In the genomic region with DNA sequence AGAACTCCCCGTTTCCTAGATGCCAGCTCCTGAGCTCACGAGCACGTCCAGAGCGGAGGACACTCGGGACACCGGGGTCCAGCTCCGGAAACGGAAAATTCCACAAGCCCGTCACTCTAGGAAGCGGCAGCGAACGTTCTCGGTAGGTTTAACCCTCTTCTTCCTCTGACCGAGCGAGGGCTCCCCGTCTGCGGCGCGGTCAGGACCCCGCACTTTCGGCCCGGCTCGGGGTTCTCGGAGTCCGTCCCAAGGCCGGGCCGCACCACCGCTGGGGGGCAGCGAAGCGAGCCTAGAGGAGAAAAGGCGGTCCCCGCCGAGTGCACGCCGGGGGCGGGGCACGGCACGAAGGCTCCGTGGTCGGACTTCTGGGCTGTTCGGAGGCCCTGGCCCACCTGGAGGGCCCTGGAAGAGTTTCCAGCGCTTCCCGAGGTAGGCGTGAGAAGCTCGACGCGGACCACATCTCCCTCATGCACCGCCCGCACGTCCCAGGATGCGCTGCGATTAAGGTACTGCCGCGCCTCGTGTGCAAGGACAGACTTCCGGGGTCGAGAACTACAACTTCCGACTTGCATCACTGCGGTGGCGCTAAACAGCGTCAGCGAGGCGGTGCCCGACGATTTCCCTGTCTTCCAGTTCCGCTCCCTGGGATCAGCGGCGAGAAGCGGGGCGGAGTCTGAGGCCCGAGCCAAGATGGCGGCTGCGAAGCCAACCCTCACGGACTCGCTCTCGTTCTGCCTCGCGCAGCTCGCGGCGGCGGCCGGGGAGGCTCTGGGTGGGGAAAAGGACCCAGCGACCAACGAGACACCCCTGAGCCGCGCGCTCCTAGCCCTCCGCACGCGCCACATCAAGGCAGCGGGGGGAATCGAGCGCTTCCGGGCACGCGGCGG, we compare ENCODE assay signal across 8 cellular contexts. TPM values are rescaled to one million over a fixed set of nuclear protein-coding genes. Genes with fewer than 3 reads are reported as not detected.
DNase-seq lines count a peak whose midpoint lies in the region; ATAC-seq and TF ChIP-seq lines count a peak whose summit lies in the region.

A gene with protein sequence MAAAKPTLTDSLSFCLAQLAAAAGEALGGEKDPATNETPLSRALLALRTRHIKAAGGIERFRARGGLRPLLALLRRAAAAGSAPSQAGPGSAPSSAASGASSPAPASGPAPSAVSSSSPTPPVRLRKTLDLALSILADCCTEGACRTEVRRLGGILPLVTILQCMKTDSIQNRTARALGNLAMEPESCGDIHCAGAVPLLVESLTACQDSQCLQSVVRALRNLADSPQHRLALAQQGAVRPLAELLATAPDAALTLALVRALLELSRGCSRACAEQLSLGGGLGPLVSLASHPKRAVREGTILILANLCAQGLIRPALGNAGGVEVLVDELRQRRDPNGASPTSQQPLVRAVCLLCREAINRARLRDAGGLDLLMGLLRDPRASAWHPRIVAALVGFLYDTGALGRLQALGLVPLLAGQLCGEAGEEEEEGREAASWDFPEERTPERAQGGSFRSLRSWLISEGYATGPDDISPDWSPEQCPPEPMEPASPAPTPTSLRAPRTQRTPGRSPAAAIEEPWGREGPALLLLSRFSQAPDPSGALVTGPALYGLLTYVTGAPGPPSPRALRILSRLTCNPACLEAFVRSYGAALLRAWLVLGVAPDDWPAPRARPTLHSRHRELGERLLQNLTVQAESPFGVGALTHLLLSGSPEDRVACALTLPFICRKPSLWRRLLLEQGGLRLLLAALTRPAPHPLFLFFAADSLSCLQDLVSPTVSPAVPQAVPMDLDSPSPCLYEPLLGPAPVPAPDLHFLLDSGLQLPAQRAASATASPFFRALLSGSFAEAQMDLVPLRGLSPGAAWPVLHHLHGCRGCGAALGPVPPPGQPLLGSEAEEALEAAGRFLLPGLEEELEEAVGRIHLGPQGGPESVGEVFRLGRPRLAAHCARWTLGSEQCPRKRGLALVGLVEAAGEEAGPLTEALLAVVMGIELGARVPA (plus strand): TSS at position 667 of the 887 bp plus-strand sequence. CDS start 24 bp downstream, at position 691.

- H3K9me3 Mint-ChIP-seq in activated T-helper 2 cell treated with anti-CD3 and anti-CD28 coated beads, Interferon-gamma antibody, Interleukin-2, Interleukin-4, amounts not matched to agents 10 μg/mL and 5 μg/mL and 100 μg/mL, durations not matched to agents 14 hours and 24 hours and 36 hours = no peaks in the 10 kb centered on the region
- no peaks in the 10 kb centered on the region for H3K9me3 Mint-ChIP-seq in natural killer cell treated with Interleukin-12 subunit alpha and Interleukin-12 subunit beta and Interleukin-15 and Interleukin-18, amount 100 ng/mL, for 72 hours

- peak; percentile 99 for DNase-seq in ELR (ENCODE audit: low read depth)
- peak; percentile 99 for DNase-seq in H4 (ENCODE audit: low spot score)
- peak; percentile 97 for DNase-seq in LNCaP clone FGC (ENCODE audit: low read depth)
- peak; percentile 93 for DNase-seq in RWPE1 (ENCODE audit: low spot score)
- peak; percentile 96 for DNase-seq in activated T-helper 2 cell treated with anti-CD3 and anti-CD28 coated beads, Interferon-gamma antibody, Interleukin-2, Interleukin-4, amounts not matched to agents 10 μg/mL and 5 μg/mL and 100 μg/mL, durations not matched to agents 14 hours and 24 hours and 36 hours (ENCODE audit: low spot score)
- DNase-seq in fibroblast of mammary gland (ENCODE audit: low read depth) = peak; percentile 98
- peak; percentile 98 for DNase-seq in natural killer cell treated with Interleukin-12 subunit alpha and Interleukin-12 subunit beta and Interleukin-15 and Interleukin-18, amount 100 ng/mL, for 72 hours (ENCODE audit: low spot score)
- peak; percentile 96 for DNase-seq in stimulated activated naive CD8-positive, alpha-beta T cell treated with anti-CD3 and anti-CD28 coated beads, Interleukin-15, Interleukin-2, amounts not matched to agents 100 U/mL and 50 U/mL, for 24 hours

- POLR2A ChIA-PET in RWPE1 (lab: Yijun Ruan, JAX; ENCODE audit: low non-redundant PET) = interaction anchor here (0.7 to 1.5 kb wide), 3 partner anchors 24 to 341 kb away, joined by 3 to 4 read pairs (median 3); a partner anchor contains a TSS

- CTCF ChIA-PET in RWPE1 (lab: Yijun Ruan, JAX) = interaction anchor here (0.6 to 0.9 kb wide), 3 partner anchors 12 to 258 kb away, joined by 3 read pairs; no protein-coding TSS in a partner anchor

- H3K36me3 Mint-ChIP-seq in activated T-helper 2 cell treated with anti-CD3 and anti-CD28 coated beads, Interferon-gamma antibody, Interleukin-2, Interleukin-4, amounts not matched to agents 10 μg/mL and 5 μg/mL and 100 μg/mL, durations not matched to agents 14 hours and 24 hours and 36 hours (ENCODE audit: low read depth) = peaks cover 36% of the 10 kb centered on the region
- no peaks in the 10 kb centered on the region for H3K36me3 Mint-ChIP-seq in natural killer cell treated with Interleukin-12 subunit alpha and Interleukin-12 subunit beta and Interleukin-15 and Interleukin-18, amount 100 ng/mL, for 72 hours

- ATAC-seq in natural killer cell treated with Interleukin-12 subunit alpha and Interleukin-12 subunit beta and Interleukin-15 and Interleukin-18, amount 100 ng/mL, for 72 hours = peak; percentile 82 to 89
- peak; percentile 80 for ATAC-seq in stimulated activated naive CD8-positive, alpha-beta T cell treated with anti-CD3 and anti-CD28 coated beads, Interleukin-15, Interleukin-2, amounts not matched to agents 100 U/mL and 50 U/mL, for 24 hours

- no peaks in the 10 kb centered on the region for H3K27me3 Mint-ChIP-seq in activated T-helper 2 cell treated with anti-CD3 and anti-CD28 coated beads, Interferon-gamma antibody, Interleukin-2, Interleukin-4, amounts not matched to agents 10 μg/mL and 5 μg/mL and 100 μg/mL, durations not matched to agents 14 hours and 24 hours and 36 hours (ENCODE audit: low read depth)
- H3K27me3 Mint-ChIP-seq in natural killer cell treated with Interleukin-12 subunit alpha and Interleukin-12 subunit beta and Interleukin-15 and Interleukin-18, amount 100 ng/mL, for 72 hours = no peaks in the 10 kb centered on the region

- H3K4me3 ChIP-seq in LNCaP clone FGC (ENCODE audit: low read depth, low read length) = peak within 1 kb of the TSS; percentile 85
- H3K4me3 ChIP-seq in fibroblast of mammary gland (ENCODE audit: control insufficient read depth, low read depth, low read length) = peak within 1 kb of the TSS; percentile 57

- H3K27ac Mint-ChIP-seq in activated T-helper 2 cell treated with anti-CD3 and anti-CD28 coated beads, Interferon-gamma antibody, Interleukin-2, Interleukin-4, amounts not matched to agents 10 μg/mL and 5 μg/mL and 100 μg/mL, durations not matched to agents 14 hours and 24 hours and 36 hours = peak within 1 kb of the TSS; percentile 96
- H3K27ac Mint-ChIP-seq in natural killer cell treated with Interleukin-12 subunit alpha and Interleukin-12 subunit beta and Interleukin-15 and Interleukin-18, amount 100 ng/mL, for 72 hours = peak within 1 kb of the TSS; percentile 89 to 94

- H3K4me3 Mint-ChIP-seq in activated T-helper 2 cell treated with anti-CD3 and anti-CD28 coated beads, Interferon-gamma antibody, Interleukin-2, Interleukin-4, amounts not matched to agents 10 μg/mL and 5 μg/mL and 100 μg/mL, durations not matched to agents 14 hours and 24 hours and 36 hours (ENCODE audit: low read depth) = peak within 1 kb of the TSS; percentile 89
- H3K4me3 Mint-ChIP-seq in natural killer cell treated with Interleukin-12 subunit alpha and Interleukin-12 subunit beta and Interleukin-15 and Interleukin-18, amount 100 ng/mL, for 72 hours = peak within 1 kb of the TSS; percentile 86

- H3K27ac ChIP-seq in RWPE1 = peak within 1 kb of the TSS; percentile 100

- peaks cover 31% of the 10 kb centered on the region for H3K4me1 Mint-ChIP-seq in activated T-helper 2 cell treated with anti-CD3 and anti-CD28 coated beads, Interferon-gamma antibody, Interleukin-2, Interleukin-4, amounts not matched to agents 10 μg/mL and 5 μg/mL and 100 μg/mL, durations not matched to agents 14 hours and 24 hours and 36 hours (ENCODE audit: low read depth)
- H3K4me1 Mint-ChIP-seq in natural killer cell treated with Interleukin-12 subunit alpha and Interleukin-12 subunit beta and Interleukin-15 and Interleukin-18, amount 100 ng/mL, for 72 hours (ENCODE audit: low read depth in 2 of 2) = peaks cover 32 to 38% of the 10 kb centered on the region in 2 donors

- TF ChIP-seq CTCF in LNCaP clone FGC (IDR thresholded peaks at IDR 0.05; ENCODE audit: control insufficient read depth, extremely low read depth, insufficient read depth) = peak; percentile 81
- peak; percentile 74 for TF ChIP-seq CTCF in RWPE1 (conservative IDR thresholded peaks at IDR 0.05; ENCODE audit: low read depth)
- peak; percentile 29 for TF ChIP-seq CTCF in fibroblast of mammary gland (conservative IDR thresholded peaks at IDR 0.05; ENCODE audit: control insufficient read depth, insufficient read depth, low read depth, low read length)

- intact Hi-C loops in activated T-helper 2 cell treated with anti-CD3 and anti-CD28 coated beads, Interferon-gamma antibody, Interleukin-2, Interleukin-4, amounts not matched to agents 10 μg/mL and 5 μg/mL and 100 μg/mL, durations not matched to agents 14 hours and 24 hours and 36 hours (cut with micrococcal nuclease) = loop anchor here (1.0 to 10.0 kb wide), 10 partner anchors 18 to 537 kb away; a partner anchor contains a TSS

RNA-seq across cellular contexts. Expression of the gene that starts here (rescaled TPM):
- 5.2 and 5.5 TPM in 2 replicates for total RNA-seq in H4 (2014; rRNA removed; shearing (Covaris generic))
- total RNA-seq in activated T-helper 2 cell treated with anti-CD3 and anti-CD28 coated beads, Interferon-gamma antibody, Interleukin-2, Interleukin-4, amounts not matched to agents 10 μg/mL and 5 μg/mL and 100 μg/mL, durations not matched to agents 14 hours and 24 hours and 36 hours = 10.5 and 10.6 TPM in 2 replicates
- total RNA-seq in natural killer cell treated with Interleukin-12 subunit alpha and Interleukin-12 subunit beta and Interleukin-15 and Interleukin-18, amount 100 ng/mL, for 72 hours = 10 to 100 TPM; 31.6 to 36.0 TPM

Comparison
In these comparisons a context has a peak if more than half of its experiments do, and no peak if none do; other contexts are left out.
1. Peak in every context shown above with its lines: DNase-seq, ATAC-seq, H3K4me3 ChIP-seq and H3K27ac ChIP-seq.
2. CTCF ChIP-seq: peak in every context shown above with its lines; median percentile 81 in LNCaP clone FGC; 74 in RWPE1; 29 in fibroblast of mammary gland.